1 cellular context compared by ENCODE assay signal in genomic region chr13:45361596-45362206, GRCh38.
TF ChIP-seq lines count a peak whose summit lies in the region.

No MANE protein-coding gene starts in this region.

TF ChIP-seq in GM12878, 131 proteins besides CTCF, POLR2A, EP300 and RAD21:
- TF ChIP-seq JUNB (IDR thresholded peaks at IDR 0.05) (0 out of 2 replicates have a peak, but pooled peaks have one; percentile 18), PBX3 (IDR thresholded peaks at IDR 0.05; ENCODE audit: insufficient replicate concordance, low read depth, low read length) (no peak)
